ENCODE assay signal across 8 cellular contexts in the genomic region with DNA sequence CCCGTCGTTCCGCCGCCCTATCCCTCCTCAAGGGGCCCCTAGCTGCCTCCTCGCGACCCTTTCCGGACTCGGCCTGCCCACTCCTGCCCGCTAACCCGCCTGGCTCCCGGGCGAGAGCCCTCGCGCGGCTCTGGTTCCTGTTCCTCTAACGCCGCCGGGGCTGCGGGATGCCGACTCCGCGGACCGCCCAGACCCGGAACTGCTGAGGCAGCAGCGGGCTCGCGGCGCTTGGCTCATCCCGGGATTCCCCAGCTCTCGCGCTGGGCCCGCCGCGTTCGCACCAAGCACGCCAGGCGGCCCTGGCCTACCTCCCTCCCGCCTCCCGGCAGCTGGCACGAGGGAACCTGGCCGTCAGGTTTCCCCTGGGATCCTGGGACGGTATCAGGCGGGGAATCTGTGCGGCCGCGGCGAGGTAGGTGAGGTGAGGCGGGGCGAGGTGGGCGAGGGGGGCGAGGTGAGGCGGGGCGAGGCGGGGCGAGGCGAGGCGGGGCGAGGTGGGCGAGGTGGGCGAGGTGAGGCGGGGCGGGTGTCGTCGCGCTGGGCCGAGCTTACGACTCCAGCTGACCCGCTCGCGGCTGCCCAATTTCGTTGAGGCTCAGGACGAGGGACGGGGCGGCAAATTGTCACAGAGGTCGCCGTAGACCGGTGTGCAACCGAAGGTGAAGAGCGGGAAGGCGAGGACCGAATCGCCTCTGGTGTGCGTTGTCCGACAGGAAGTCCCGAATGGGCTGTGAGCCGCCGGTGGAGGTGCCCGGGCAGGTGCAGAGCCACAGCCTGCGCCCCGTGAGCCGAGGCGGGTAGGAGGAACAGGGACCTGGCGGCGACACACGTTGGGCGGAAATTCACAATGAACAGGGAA. TPM values are rescaled to one million over a fixed set of nuclear protein-coding genes. Genes with fewer than 3 reads are reported as not detected.
DNase-seq lines count a peak whose midpoint lies in the region; ATAC-seq and TF ChIP-seq lines count a peak whose summit lies in the region.

Gene CCDC122, minus strand, starts transcription at position 418 of the 859 bp plus-strand sequence. CDS start 10,364 bp downstream, outside the sequence.
Gene LACC1, plus strand, starts transcription at position 582 of the 859 bp plus-strand sequence. CDS start 1,082 bp downstream, outside the sequence.

- peak within 1 kb of the TSS; percentile 91 to 94 for H3K27ac Mint-ChIP-seq in activated naive CD4-positive, alpha-beta T cell treated with anti-CD3 and anti-CD28 coated beads, Interleukin-2, amount 50 U/mL, for 72 hours
- H3K27ac Mint-ChIP-seq in glutamatergic neuron (ENCODE audit: unreplicated experiment), result peak within 1 kb of the TSS; percentile 73
- H3K27ac Mint-ChIP-seq in osteocyte (ENCODE audit: unreplicated experiment), result peak within 1 kb of the TSS; percentile 96

- peak; percentile 78 for DNase-seq in D341Med (ENCODE audit: low spot score)
- DNase-seq in SK-N-MC (ENCODE audit: low read depth, low spot score), result no peak
- peak; percentile 77 to 86 for DNase-seq in activated naive CD4-positive, alpha-beta T cell treated with anti-CD3 and anti-CD28 coated beads, Interleukin-2, amount 50 U/mL, for 72 hours (ENCODE audit: low spot score in 2 of 2)
- peak; percentile 80 for DNase-seq in glutamatergic neuron
- DNase-seq in osteocyte (ENCODE audit: extremely low spot score, unreplicated experiment), result peak; percentile 94

- H3K4me3 Mint-ChIP-seq in glutamatergic neuron (ENCODE audit: unreplicated experiment), result peak within 1 kb of the TSS; percentile 87
- H3K4me3 Mint-ChIP-seq in osteocyte (ENCODE audit: unreplicated experiment), result peak within 1 kb of the TSS; percentile 88

- no peak for TF ChIP-seq CTCF in glutamatergic neuron (IDR thresholded peaks at IDR 0.05; ENCODE audit: partially characterized antibody, unreplicated experiment)
- TF ChIP-seq CTCF in osteocyte (IDR thresholded peaks at IDR 0.05), result no peak

- H3K36me3 ChIP-seq in SK-N-MC (ENCODE audit: insufficient read depth, low read length), result no peaks in the 10 kb centered on the region
- no peaks in the 10 kb centered on the region for H3K36me3 ChIP-seq in thymus (ENCODE audit: control insufficient read depth, insufficient read depth)

- peaks cover 7% of the 10 kb centered on the region for H3K27me3 Mint-ChIP-seq in glutamatergic neuron (ENCODE audit: unreplicated experiment)
- H3K27me3 Mint-ChIP-seq in osteocyte (ENCODE audit: unreplicated experiment), result no peaks in the 10 kb centered on the region

- ATAC-seq in GM19438 (IDR thresholded peaks at IDR 0.05; ENCODE audit: low read depth, unreplicated experiment) (peak; percentile 79), HG03571 (IDR thresholded peaks at IDR 0.05; ENCODE audit: unreplicated experiment) (peak; percentile 56)
- peak; percentile 91 to 94 for ATAC-seq in activated naive CD4-positive, alpha-beta T cell treated with anti-CD3 and anti-CD28 coated beads, Interleukin-2, amount 50 U/mL, for 72 hours

- WGBS in thymus, result under 1% methylated on average over 94 of the region's 96 CpGs

- H3K9ac ChIP-seq in SK-N-MC (ENCODE audit: insufficient read length), result peak within 1 kb of the TSS; percentile 89

- peaks cover 7% of the 10 kb centered on the region for H3K4me1 ChIP-seq in thymus (ENCODE audit: control insufficient read depth, insufficient read depth, low read length)

- H3K9me3 Mint-ChIP-seq in activated naive CD4-positive, alpha-beta T cell treated with anti-CD3 and anti-CD28 coated beads, Interleukin-2, amount 50 U/mL, for 72 hours, result no peaks in the 10 kb centered on the region
- peaks cover 5% of the 10 kb centered on the region for H3K9me3 Mint-ChIP-seq in glutamatergic neuron (ENCODE audit: unreplicated experiment)
- H3K9me3 Mint-ChIP-seq in osteocyte (ENCODE audit: unreplicated experiment), result no peaks in the 10 kb centered on the region

- H3K4me3 ChIP-seq in SK-N-MC, result peak within 1 kb of the TSS; percentile 92
- peak within 1 kb of the TSS; percentile 83 for H3K4me3 ChIP-seq in thymus (ENCODE audit: low read length)

- H3K9me3 ChIP-seq in SK-N-MC (ENCODE audit: low read depth, low read length) (no peaks in the 10 kb centered on the region), thymus (ENCODE audit: control insufficient read depth) (no peaks in the 10 kb centered on the region)

- no peaks in the 10 kb centered on the region for H3K27me3 ChIP-seq in thymus (ENCODE audit: control insufficient read depth, insufficient read depth)

- H3K4me1 Mint-ChIP-seq in glutamatergic neuron (ENCODE audit: low read depth, unreplicated experiment), result peaks cover 9% of the 10 kb centered on the region
- peaks cover 44% of the 10 kb centered on the region for H3K4me1 Mint-ChIP-seq in osteocyte (ENCODE audit: unreplicated experiment)

- H3K36me3 Mint-ChIP-seq in activated naive CD4-positive, alpha-beta T cell treated with anti-CD3 and anti-CD28 coated beads, Interleukin-2, amount 50 U/mL, for 72 hours, result peaks cover 15% of the 10 kb centered on the region in 2 donors
- H3K36me3 Mint-ChIP-seq in glutamatergic neuron (ENCODE audit: unreplicated experiment), result no peaks in the 10 kb centered on the region
- H3K36me3 Mint-ChIP-seq in osteocyte (ENCODE audit: unreplicated experiment), result peaks cover 14% of the 10 kb centered on the region

- H3K27ac ChIP-seq in SK-N-MC (no peak within 1 kb of the TSS), thymus (ENCODE audit: low read depth) (peak within 1 kb of the TSS; percentile 88)

RNA-seq across cellular contexts. Expression of gene CCDC122, which starts in this region (rescaled TPM):
- total RNA-seq in activated naive CD4-positive, alpha-beta T cell treated with anti-CD3 and anti-CD28 coated beads, Interleukin-2, amount 50 U/mL, for 72 hours, result 1 to 10 TPM in 1 of 2 donors, under 1 TPM in 1; 0.25 to 2.8 TPM
- total RNA-seq in glutamatergic neuron (ENCODE audit: unreplicated experiment) (5.3 TPM), osteocyte (9.4 and 12.4 TPM in 2 replicates)
- 11.7 TPM for polyA plus RNA-seq in thymus

RNA-seq across cellular contexts. Expression of gene LACC1, which starts in this region (rescaled TPM):
- 1 to 10 TPM in 1 of 2 donors, under 1 TPM in 1; 0.87 to 3.7 TPM for total RNA-seq in activated naive CD4-positive, alpha-beta T cell treated with anti-CD3 and anti-CD28 coated beads, Interleukin-2, amount 50 U/mL, for 72 hours
- total RNA-seq in glutamatergic neuron (ENCODE audit: unreplicated experiment) (1.7 TPM), osteocyte (6.7 and 8.7 TPM in 2 replicates)
- 10.3 TPM for polyA plus RNA-seq in thymus
